ENCODE assay signal across 1 cellular context in the genomic region with DNA sequence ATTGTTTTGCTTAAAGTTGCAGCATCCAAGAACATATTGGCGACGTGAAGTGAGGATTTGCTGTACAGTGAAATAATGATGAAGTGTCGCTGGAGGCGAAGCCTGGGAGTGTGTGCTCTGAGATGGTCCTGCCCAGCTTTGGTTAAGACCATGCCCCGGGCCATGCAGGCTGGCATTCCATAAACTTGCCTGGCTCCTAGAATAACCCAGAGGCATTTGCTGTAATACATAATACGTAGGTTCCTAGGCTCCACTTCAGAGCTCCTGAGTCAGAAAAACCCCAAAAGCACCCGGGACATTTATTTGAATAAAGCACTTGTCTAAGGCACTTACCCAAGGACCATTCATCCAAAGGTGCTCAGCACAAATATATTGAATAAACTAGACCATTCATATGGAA.
TF ChIP-seq lines count a peak whose summit lies in the region.

No MANE protein-coding gene starts in this region.

TF ChIP-seq in GM23338, 12 proteins besides CTCF, POLR2A, EP300 and RAD21 (continued from another document):
- no peak for TF ChIP-seq REST (IDR thresholded peaks at IDR 0.05; ENCODE audit: unreplicated experiment)
- TF ChIP-seq JUNB (IDR thresholded peaks at IDR 0.05; ENCODE audit: unreplicated experiment): no peak
- TF ChIP-seq EZH2 (IDR thresholded peaks at IDR 0.05; ENCODE audit: low read depth, unreplicated experiment): no peak
